8 cellular contexts compared by ENCODE assay signal in the genomic region with DNA sequence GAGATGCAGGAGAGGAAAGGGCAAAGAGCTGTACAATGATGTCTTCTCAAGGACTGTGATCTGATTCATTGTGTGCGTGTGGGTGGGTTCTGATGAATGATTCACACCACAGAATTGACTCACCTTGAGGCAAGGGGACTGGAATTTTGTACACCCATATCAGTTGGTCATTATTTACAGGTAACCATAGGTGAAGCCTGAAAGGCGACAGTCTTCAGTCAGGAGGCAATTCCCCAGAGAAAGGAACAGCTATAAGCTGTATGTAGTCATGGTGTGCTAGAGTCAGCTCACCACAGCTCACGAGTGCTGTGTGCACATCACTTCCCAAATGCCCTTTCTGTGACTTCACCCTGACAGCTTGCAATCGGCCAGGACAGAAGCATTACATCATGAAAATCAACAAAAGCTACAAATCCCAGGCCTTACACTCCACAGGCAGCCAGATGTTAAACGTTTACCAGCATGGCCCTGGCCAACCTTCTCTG.
DNase-seq lines count a peak whose midpoint lies in the region; ATAC-seq and TF ChIP-seq lines count a peak whose summit lies in the region.

No MANE protein-coding gene starts in this region.

- no peak for DNase-seq in DND-41
- no peak for DNase-seq in activated T-helper 1 cell treated with anti-CD3 and anti-CD28 coated beads, Interleukin-12 subunit alpha, Interleukin-12 subunit beta, Interleukin-2, Interleukin-4 antibody, amounts not matched to agents 30 ng/mL and 10 ng/mL and 1 ng/mL, durations not matched to agents 14 hours and 24 hours and 36 hours (ENCODE audit: low spot score)
- no peak for DNase-seq in DMS153 treated with DMSO at 0.1 percent for 48 hours (lab: John Stamatoyannopoulos, UW; ENCODE audit: unreplicated experiment)
- DNase-seq in NOMO-1 (lab: John Stamatoyannopoulos, UW; ENCODE audit: unreplicated experiment in 2 of 2) = no peak
- DNase-seq in NCI-H524 (lab: John Stamatoyannopoulos, UW) = no peak

- no peaks in the 10 kb centered on the region for H3K27me3 Mint-ChIP-seq in activated T-helper 1 cell treated with anti-CD3 and anti-CD28 coated beads, Interleukin-12 subunit alpha, Interleukin-12 subunit beta, Interleukin-2, Interleukin-4 antibody, amounts not matched to agents 30 ng/mL and 10 ng/mL and 1 ng/mL, durations not matched to agents 14 hours and 24 hours and 36 hours (ENCODE audit: insufficient read depth)
- H3K27me3 Mint-ChIP-seq in nephron (ENCODE audit: low read depth) = peaks cover 3% of the 10 kb centered on the region

- H3K27ac Mint-ChIP-seq in activated T-helper 1 cell treated with anti-CD3 and anti-CD28 coated beads, Interleukin-12 subunit alpha, Interleukin-12 subunit beta, Interleukin-2, Interleukin-4 antibody, amounts not matched to agents 30 ng/mL and 10 ng/mL and 1 ng/mL, durations not matched to agents 14 hours and 24 hours and 36 hours = peak overlapping the region; percentile 68
- H3K27ac Mint-ChIP-seq in nephron = peak overlapping the region in 2 of 3 experiments; percentile 90

- H3K4me1 Mint-ChIP-seq in activated T-helper 1 cell treated with anti-CD3 and anti-CD28 coated beads, Interleukin-12 subunit alpha, Interleukin-12 subunit beta, Interleukin-2, Interleukin-4 antibody, amounts not matched to agents 30 ng/mL and 10 ng/mL and 1 ng/mL, durations not matched to agents 14 hours and 24 hours and 36 hours (ENCODE audit: low read depth) = peaks cover 55% of the 10 kb centered on the region
- H3K4me1 Mint-ChIP-seq in nephron = peaks cover 35% of the 10 kb centered on the region

- ATAC-seq in DND-41 (ENCODE audit: insufficient read depth, low read depth) (peak; percentile 43; the same call in 2 of the 3 replicates), HG03196 (IDR thresholded peaks at IDR 0.05; ENCODE audit: unreplicated experiment) (peak; percentile 75), HG03460 (IDR thresholded peaks at IDR 0.05; ENCODE audit: unreplicated experiment) (no peak)

- no peak overlapping the region for H3K27ac ChIP-seq in DND-41 (ENCODE audit: low read length)

- no peak overlapping the region for H3K4me3 ChIP-seq in DND-41 (ENCODE audit: low read depth in 1 of 2, low read length in 2 of 2)

- no peak overlapping the region for H2AFZ ChIP-seq in DND-41 (ENCODE audit: low read depth, low read length)

- no peak for TF ChIP-seq CTCF in DND-41 (IDR thresholded peaks at IDR 0.05; ENCODE audit: borderline replicate concordance, extremely low read depth, low read length, poor library complexity, severe bottlenecking)
- no peak for TF ChIP-seq CTCF in nephron (IDR thresholded peaks at IDR 0.05; ENCODE audit: unreplicated experiment in 3 of 3)

- H3K36me3 ChIP-seq in DND-41 (ENCODE audit: insufficient read depth, low read length) = peaks cover 38% of the 10 kb centered on the region

- H3K4me1 ChIP-seq in DND-41 (ENCODE audit: insufficient read depth, low read length) = peaks cover 12% of the 10 kb centered on the region

- no peak overlapping the region for H3K9ac ChIP-seq in DND-41 (ENCODE audit: low read depth, low read length)

- peak overlapping the region; percentile 6 for H3K4me3 Mint-ChIP-seq in activated T-helper 1 cell treated with anti-CD3 and anti-CD28 coated beads, Interleukin-12 subunit alpha, Interleukin-12 subunit beta, Interleukin-2, Interleukin-4 antibody, amounts not matched to agents 30 ng/mL and 10 ng/mL and 1 ng/mL, durations not matched to agents 14 hours and 24 hours and 36 hours
- no peak overlapping the region for H3K4me3 Mint-ChIP-seq in nephron

- H3K9me3 ChIP-seq in DND-41 (ENCODE audit: insufficient read depth, low read length, severe bottlenecking) = no peaks in the 10 kb centered on the region

- no peaks in the 10 kb centered on the region for H3K27me3 ChIP-seq in DND-41 (ENCODE audit: insufficient read depth, low read length, poor library complexity)

- no peaks in the 10 kb centered on the region for H4K20me1 ChIP-seq in DND-41 (ENCODE audit: insufficient read depth, low read length)

- H3K4me2 ChIP-seq in DND-41 (ENCODE audit: insufficient read depth, low read length) = no peak overlapping the region

- peaks cover 6% of the 10 kb centered on the region for H3K9me3 Mint-ChIP-seq in activated T-helper 1 cell treated with anti-CD3 and anti-CD28 coated beads, Interleukin-12 subunit alpha, Interleukin-12 subunit beta, Interleukin-2, Interleukin-4 antibody, amounts not matched to agents 30 ng/mL and 10 ng/mL and 1 ng/mL, durations not matched to agents 14 hours and 24 hours and 36 hours
- H3K9me3 Mint-ChIP-seq in nephron = peaks cover 6% of the 10 kb centered on the region

- intact Hi-C loops in activated T-helper 1 cell treated with anti-CD3 and anti-CD28 coated beads, Interleukin-12 subunit alpha, Interleukin-12 subunit beta, Interleukin-2, Interleukin-4 antibody, amounts not matched to agents 30 ng/mL and 10 ng/mL and 1 ng/mL, durations not matched to agents 14 hours and 24 hours and 36 hours (cut with micrococcal nuclease) = loop anchor here (1.0 to 2.0 kb wide), 4 partner anchors 8 to 311 kb away; no protein-coding TSS in a partner anchor

- H3K79me2 ChIP-seq in DND-41 (ENCODE audit: insufficient read depth, low read length) = no peaks in the 10 kb centered on the region

- H3K36me3 Mint-ChIP-seq in activated T-helper 1 cell treated with anti-CD3 and anti-CD28 coated beads, Interleukin-12 subunit alpha, Interleukin-12 subunit beta, Interleukin-2, Interleukin-4 antibody, amounts not matched to agents 30 ng/mL and 10 ng/mL and 1 ng/mL, durations not matched to agents 14 hours and 24 hours and 36 hours (ENCODE audit: low read depth) = peaks cover 13% of the 10 kb centered on the region
- H3K36me3 Mint-ChIP-seq in nephron (ENCODE audit: low read depth) = no peaks in the 10 kb centered on the region
